ENCODE assay signal across 18 cellular contexts in the genomic region with DNA sequence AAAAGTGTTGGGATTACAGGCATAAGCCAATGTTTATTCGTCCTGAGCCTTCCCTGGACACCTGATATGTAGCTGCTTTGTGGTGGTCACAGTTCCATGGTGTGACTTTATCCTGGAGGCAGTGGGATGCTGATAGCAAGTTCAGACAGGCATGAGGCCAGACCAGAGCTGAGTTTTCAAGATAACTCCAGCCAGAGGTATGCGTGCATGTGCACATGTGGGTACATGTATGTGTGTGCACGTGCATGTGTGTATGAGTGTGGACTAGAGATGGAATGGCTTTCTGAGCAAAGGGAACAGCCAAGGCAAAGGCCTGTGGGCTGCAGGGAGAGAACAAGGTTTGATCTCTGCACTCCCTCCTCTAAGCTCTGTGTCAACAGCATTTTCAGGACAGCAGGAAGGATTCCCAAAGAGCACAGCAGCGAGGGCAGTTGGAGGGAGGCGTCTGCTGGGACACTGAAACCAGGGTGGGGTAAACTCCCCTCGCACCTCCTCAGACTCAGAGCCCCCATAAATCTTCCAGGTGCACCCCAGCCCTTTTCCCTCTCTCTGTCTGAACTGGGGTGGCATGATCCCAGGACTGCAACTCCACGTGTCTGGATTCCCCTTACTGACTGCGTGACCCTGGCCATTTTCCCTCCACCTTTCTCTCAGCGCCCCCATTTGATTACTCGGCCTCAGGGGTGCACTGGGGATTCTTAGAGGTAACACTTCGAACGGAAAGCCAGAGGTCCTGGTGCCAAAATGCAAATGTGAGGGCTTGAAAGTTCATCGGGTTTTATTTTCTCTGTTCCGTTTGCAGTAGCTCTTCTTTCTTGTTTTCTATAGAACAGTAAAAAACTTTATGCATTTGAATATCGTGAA. TPM values are rescaled to one million over a fixed set of nuclear protein-coding genes. Genes with fewer than 3 reads are reported as not detected.
DNase-seq lines count a peak whose midpoint lies in the region; ATAC-seq and TF ChIP-seq lines count a peak whose summit lies in the region.
"Had no signal": no experiment of that assay in that cellular context is flagged by ENCODE, and none has a peak within 500 bp of the region (broad histone marks: within the 10 kb centered on the region; RNA-seq: fewer than 3 reads in every experiment).

No MANE protein-coding gene starts in this region.

- peak overlapping the region; percentile 8 for H3K4me3 ChIP-seq in CD4-positive, CD25-positive, alpha-beta regulatory T cell (ENCODE audit: low read depth, low read length)
- H3K4me3 ChIP-seq in GM12865 (ENCODE audit: low read depth, low read length), result peak overlapping the region; percentile 46
- H3K4me3 ChIP-seq: lower lobe of right lung had no signal

- no peak for DNase-seq in CD4-positive, CD25-positive, alpha-beta regulatory T cell
- DNase-seq in GM12865 (ENCODE audit: low read depth) (peak; percentile 72), left kidney (ENCODE audit: low read depth, low spot score) (peak; percentile 59), glomerular visceral epithelial cell (ENCODE audit: extremely low spot score) (no peak), GDM1 (lab: John Stamatoyannopoulos, UW) (no peak), HFFc6 (no peak), omental fat pad (ENCODE audit: low spot score) (no peak)
- no peak for DNase-seq in activated CD4-positive, alpha-beta memory T cell treated with anti-CD3 and anti-CD28 coated beads, Interleukin-2, amount 10 ng/mL, durations not matched to agents 7 days and 5 days
- DNase-seq: hippocampal formation, lower lobe of right lung, NCI-H1092 treated with DMSO at 0.1 percent for 48 hours, NCI-H226, PC-3 had no signal

- POLR2A ChIA-PET in activated CD4-positive, alpha-beta memory T cell treated with anti-CD3 and anti-CD28 coated beads, Interleukin-2, amount 10 ng/mL, durations not matched to agents 7 days and 5 days (lab: Charles Lee), result interaction anchor here (0.6 to 23.0 kb wide), 3 partner anchors 2 to 37 kb away, joined by 3 to 373 read pairs (median 373); a partner anchor contains a TSS

- CTCF ChIA-PET in activated CD4-positive, alpha-beta memory T cell treated with anti-CD3 and anti-CD28 coated beads, Interleukin-2, amount 10 ng/mL, durations not matched to agents 7 days and 5 days (lab: Charles Lee), result interaction anchor here (0.9 kb wide), 2 partner anchors 9 to 39 kb away, joined by 3 read pairs; no protein-coding TSS in a partner anchor

- peaks cover 35% of the 10 kb centered on the region for H3K36me3 Mint-ChIP-seq in CD4-positive, CD25-positive, alpha-beta regulatory T cell
- H3K36me3 Mint-ChIP-seq in activated CD4-positive, alpha-beta memory T cell treated with anti-CD3 and anti-CD28 coated beads, Interleukin-2, amount 10 ng/mL, durations not matched to agents 7 days and 5 days (ENCODE audit: low read depth), result peaks cover 59% of the 10 kb centered on the region
- H3K36me3 Mint-ChIP-seq in HFFc6 (ENCODE audit: low read depth), result peaks cover 28% of the 10 kb centered on the region

- H3K4me1 ChIP-seq in CD4-positive, CD25-positive, alpha-beta regulatory T cell (ENCODE audit: control insufficient read depth, insufficient read depth, low read length, poor library complexity, severe bottlenecking), result peaks cover 81% of the 10 kb centered on the region

- H3K27me3 Mint-ChIP-seq in CD4-positive, CD25-positive, alpha-beta regulatory T cell, result no peaks in the 10 kb centered on the region
- H3K27me3 Mint-ChIP-seq in activated CD4-positive, alpha-beta memory T cell treated with anti-CD3 and anti-CD28 coated beads, Interleukin-2, amount 10 ng/mL, durations not matched to agents 7 days and 5 days, result no peaks in the 10 kb centered on the region
- peaks cover 5% of the 10 kb centered on the region for H3K27me3 Mint-ChIP-seq in HFFc6 (ENCODE audit: insufficient read depth)

- H3K27ac Mint-ChIP-seq in CD4-positive, CD25-positive, alpha-beta regulatory T cell, result peak overlapping the region; percentile 86 to 98 (median 88)
- H3K27ac Mint-ChIP-seq in activated CD4-positive, alpha-beta memory T cell treated with anti-CD3 and anti-CD28 coated beads, Interleukin-2, amount 10 ng/mL, durations not matched to agents 7 days and 5 days, result peak overlapping the region; percentile 64
- H3K27ac Mint-ChIP-seq in HFFc6, result no peak overlapping the region; the same call in 1 of the 2 replicates
- H3K27ac Mint-ChIP-seq: progenitor cell of endocrine pancreas had no signal

- peaks cover 39 to 91% (median 60%) of the 10 kb centered on the region in 4 donors for H3K4me1 Mint-ChIP-seq in CD4-positive, CD25-positive, alpha-beta regulatory T cell
- H3K4me1 Mint-ChIP-seq in activated CD4-positive, alpha-beta memory T cell treated with anti-CD3 and anti-CD28 coated beads, Interleukin-2, amount 10 ng/mL, durations not matched to agents 7 days and 5 days, result peaks cover 76% of the 10 kb centered on the region
- peaks cover 39% of the 10 kb centered on the region for H3K4me1 Mint-ChIP-seq in HFFc6 (ENCODE audit: low read depth)

- peaks cover 0 to 2% (median 0%) of the 10 kb centered on the region in 7 donors for H3K9me3 Mint-ChIP-seq in CD4-positive, CD25-positive, alpha-beta regulatory T cell
- H3K9me3 Mint-ChIP-seq in activated CD4-positive, alpha-beta memory T cell treated with anti-CD3 and anti-CD28 coated beads, Interleukin-2, amount 10 ng/mL, durations not matched to agents 7 days and 5 days, result no peaks in the 10 kb centered on the region
- no peaks in the 10 kb centered on the region for H3K9me3 Mint-ChIP-seq in HFFc6
- H3K9me3 Mint-ChIP-seq: CD14-positive monocyte had no signal

- H3K4me3 Mint-ChIP-seq in CD4-positive, CD25-positive, alpha-beta regulatory T cell, result peak overlapping the region; percentile 67 to 90 (median 81)
- H3K4me3 Mint-ChIP-seq in activated CD4-positive, alpha-beta memory T cell treated with anti-CD3 and anti-CD28 coated beads, Interleukin-2, amount 10 ng/mL, durations not matched to agents 7 days and 5 days, result no peak overlapping the region
- no peak overlapping the region for H3K4me3 Mint-ChIP-seq in HFFc6
- H3K4me3 Mint-ChIP-seq: CD14-positive monocyte had no signal

- no peaks in the 10 kb centered on the region for H3K27me3 ChIP-seq in CD4-positive, CD25-positive, alpha-beta regulatory T cell (ENCODE audit: control insufficient read depth, insufficient read depth, low read length)

- H3K36me3 ChIP-seq in CD4-positive, CD25-positive, alpha-beta regulatory T cell (ENCODE audit: control insufficient read depth, insufficient read depth, low read length), result peaks cover 35% of the 10 kb centered on the region

- H3K27ac ChIP-seq in CD4-positive, CD25-positive, alpha-beta regulatory T cell (ENCODE audit: insufficient read depth, low read length, poor library complexity, severe bottlenecking), result peak overlapping the region; percentile 51
- H3K27ac ChIP-seq: epithelial cell of prostate, lower lobe of right lung had no signal

- TF ChIP-seq CTCF in GM12865 (IDR thresholded peaks at IDR 0.05; ENCODE audit: insufficient read depth, low read depth, low read length, missing control alignments), result no peak
- TF ChIP-seq CTCF in HFFc6 (IDR thresholded peaks at IDR 0.05), result no peak
- no peak for TF ChIP-seq CTCF in omental fat pad (IDR thresholded peaks at IDR 0.05)

- no peaks in the 10 kb centered on the region for H3K9me3 ChIP-seq in CD4-positive, CD25-positive, alpha-beta regulatory T cell (ENCODE audit: control insufficient read depth in 2 of 2, low read length in 2 of 2)
- H3K9me3 ChIP-seq: lower lobe of right lung had no signal

- no peak for ATAC-seq in CD4-positive, CD25-positive, alpha-beta regulatory T cell (ENCODE audit: low read depth in 2 of 2)
- ATAC-seq in omental fat pad (ENCODE audit: low FRiP score), result no peak
- ATAC-seq: lower lobe of right lung, PC-3 had no signal

RNA-seq across cellular contexts. Expression of a gene that starts 15.3 kb away (rescaled TPM):
- 842 TPM for total RNA-seq in CD4-positive, CD25-positive, alpha-beta regulatory T cell
- 100 to 1,000 TPM in 1 of 4 donors, 10 to 100 TPM in 3; 75.3 to 112 (median 97.2) TPM for polyA plus RNA-seq in CD4-positive, CD25-positive, alpha-beta regulatory T cell
- 100 to 1,000 TPM; 259 to 263 TPM for total RNA-seq in activated CD4-positive, alpha-beta memory T cell treated with anti-CD3 and anti-CD28 coated beads, Interleukin-2, amount 10 ng/mL, durations not matched to agents 7 days and 5 days
- total RNA-seq in HFFc6 (2021; fragmentation: NEBNext Ultra II Directional; extraction: Animal tissue kit (Norgen Biotek cat#: 25700)), result 10 to 100 TPM; 18.2 to 26.2 (median 21.7) TPM
- 100 to 1,000 TPM in 1 of 4 donors, 10 to 100 TPM in 3; 20.6 to 189 (median 43.2) TPM for total RNA-seq in omental fat pad
- total RNA-seq: progenitor cell of endocrine pancreas had no signal

RNA-seq across cellular contexts. Expression of a gene that starts 42.9 kb away (rescaled TPM):
- total RNA-seq in CD4-positive, CD25-positive, alpha-beta regulatory T cell, result not detected
- polyA plus RNA-seq in CD4-positive, CD25-positive, alpha-beta regulatory T cell, result under 1 TPM in 1 of 4 donors, not detected in 3; 0.27 TPM
- not detected for total RNA-seq in activated CD4-positive, alpha-beta memory T cell treated with anti-CD3 and anti-CD28 coated beads, Interleukin-2, amount 10 ng/mL, durations not matched to agents 7 days and 5 days
- total RNA-seq in HFFc6 (2021; fragmentation: NEBNext Ultra II Directional; extraction: Animal tissue kit (Norgen Biotek cat#: 25700)), result not detected
- 10 to 100 TPM in 1 of 4 donors, 1 to 10 TPM in 2, under 1 TPM in 1; 0.84 to 61.5 (median 5.9) TPM for total RNA-seq in omental fat pad
- total RNA-seq: HT-29; PC-3; progenitor cell of endocrine pancreas; T-helper 1 cell treated with Interleukin-12 subunit alpha and Interleukin-12 subunit beta and Interleukin-4 antibody, amounts not matched to agents 30 ng/mL and 1 ng/mL, for 36 hours had no signal

Comparison
In these comparisons a context has a peak if more than half of its experiments do, and no peak if none do; other contexts are left out.
1. DNase-seq: peak in GM12865 (single experiment) and left kidney (single experiment); none in CD4-positive, CD25-positive, alpha-beta regulatory T cell (0 of 3), activated CD4-positive, alpha-beta memory T cell treated with anti-CD3 and anti-CD28 coated beads, Interleukin-2, amount 10 ng/mL, durations not matched to agents 7 days and 5 days (single experiment), glomerular visceral epithelial cell (single experiment), GDM1 (single experiment), HFFc6 (single experiment) and omental fat pad (single experiment).
2. H3K4me3 Mint-ChIP-seq: peak in CD4-positive, CD25-positive, alpha-beta regulatory T cell (4 of 4); none in activated CD4-positive, alpha-beta memory T cell treated with anti-CD3 and anti-CD28 coated beads, Interleukin-2, amount 10 ng/mL, durations not matched to agents 7 days and 5 days (single experiment) and HFFc6 (single experiment).